In genomic region chr22:28442951-28443876, GRCh38 we compare ENCODE assay signal across 8 cellular contexts.
DNase-seq lines count a peak whose midpoint lies in the region; ATAC-seq and TF ChIP-seq lines count a peak whose summit lies in the region.

No MANE protein-coding gene starts in this region.

- peak overlapping the region; percentile 11 for H3K27ac Mint-ChIP-seq in activated CD8-positive, alpha-beta memory T cell treated with anti-CD3 and anti-CD28 coated beads, Interleukin-2, amount 10 ng/mL, durations not matched to agents 7 days and 5 days

- H3K4me3 Mint-ChIP-seq in activated CD8-positive, alpha-beta memory T cell treated with anti-CD3 and anti-CD28 coated beads, Interleukin-2, amount 10 ng/mL, durations not matched to agents 7 days and 5 days = peak overlapping the region; percentile 55

- H3K4me3 ChIP-seq in BLaER1 (peak overlapping the region; percentile 64), esophagus squamous epithelium (peak overlapping the region; percentile 35 to 70 (median 54)), mesendoderm (ENCODE audit: low read length) (peak overlapping the region; percentile 62), subcutaneous abdominal adipose tissue (ENCODE audit: low read depth in 1 of 5, low read length in 5 of 5) (peak overlapping the region; percentile 69 to 96 (median 85))

- H3K36me3 Mint-ChIP-seq in activated CD8-positive, alpha-beta memory T cell treated with anti-CD3 and anti-CD28 coated beads, Interleukin-2, amount 10 ng/mL, durations not matched to agents 7 days and 5 days = no peaks in the 10 kb centered on the region

- H4K5ac ChIP-seq in mesendoderm (ENCODE audit: low read length) = no peak overlapping the region

- H3K4ac ChIP-seq in mesendoderm (ENCODE audit: low read depth, low read length) = peak overlapping the region; percentile 72

- H3K27ac ChIP-seq in BLaER1 (peak overlapping the region; percentile 55), esophagus squamous epithelium (peak overlapping the region; percentile 63 to 85 (median 84)), mesendoderm (ENCODE audit: low read depth, low read length) (peak overlapping the region; percentile 6), subcutaneous abdominal adipose tissue (ENCODE audit: low read depth, low read length) (peak overlapping the region; percentile 90)

- DNase-seq in KBM-7 (peak; percentile 77), esophagus squamous epithelium (lab: John Stamatoyannopoulos, UW) (no peak), mesendoderm (peak; percentile 91), NCI-H2171 (lab: John Stamatoyannopoulos, UW) (no peak)
- no peak for DNase-seq in activated CD8-positive, alpha-beta memory T cell treated with anti-CD3 and anti-CD28 coated beads, Interleukin-2, amount 10 ng/mL, durations not matched to agents 7 days and 5 days

- no peak overlapping the region for H4K8ac ChIP-seq in mesendoderm (ENCODE audit: low read depth, low read length)

- peaks cover 26% of the 10 kb centered on the region for H3K4me1 ChIP-seq in BLaER1
- peaks cover 4 to 63% (median 6%) of the 10 kb centered on the region in 3 donors for H3K4me1 ChIP-seq in esophagus squamous epithelium
- H3K4me1 ChIP-seq in mesendoderm (ENCODE audit: control insufficient read depth, low read depth, low read length) = no peaks in the 10 kb centered on the region
- H3K4me1 ChIP-seq in subcutaneous abdominal adipose tissue (ENCODE audit: control insufficient read depth in 5 of 5, insufficient read depth in 5 of 5, low read length in 5 of 5) = peaks cover 0 to 41% (median 34%) of the 10 kb centered on the region in 5 donors

- no peaks in the 10 kb centered on the region for H3K79me1 ChIP-seq in mesendoderm (ENCODE audit: low read length)

- in situ Hi-C loops in KBM-7 (cut with MboI; ENCODE audit: low pct_unique_long_range_greater_than_20kb, low sequenced_read_pairs) = no loop called here

- peak overlapping the region; percentile 35 for H3K18ac ChIP-seq in mesendoderm (ENCODE audit: low read length)

- no peaks in the 10 kb centered on the region for H3K9me3 ChIP-seq in BLaER1
- H3K9me3 ChIP-seq in esophagus squamous epithelium = no peaks in the 10 kb centered on the region
- H3K9me3 ChIP-seq in subcutaneous abdominal adipose tissue (ENCODE audit: control insufficient read depth in 5 of 5, low read length in 5 of 5) = no peaks in the 10 kb centered on the region

- H3K9ac ChIP-seq in BLaER1 = peak overlapping the region; percentile 66
- peak overlapping the region; percentile 78 for H3K9ac ChIP-seq in mesendoderm (ENCODE audit: low read length)
- H3K9ac ChIP-seq in subcutaneous abdominal adipose tissue (ENCODE audit: low read length in 5 of 5) = peak overlapping the region; percentile 66 to 88 (median 85)

- peak overlapping the region; percentile 70 for H3K56ac ChIP-seq in mesendoderm (ENCODE audit: low read length)

- no peaks in the 10 kb centered on the region for H3K79me2 ChIP-seq in mesendoderm (ENCODE audit: control insufficient read depth, insufficient read depth, low read length)

- no peak overlapping the region for H2BK15ac ChIP-seq in mesendoderm (replicated peaks; ENCODE audit: low read depth)

- TF ChIP-seq CTCF in esophagus squamous epithelium (IDR thresholded peaks at IDR 0.05) = no peak

- peak overlapping the region; percentile 27 for H2BK5ac ChIP-seq in mesendoderm (ENCODE audit: low read length)

- no peaks in the 10 kb centered on the region for H4K20me1 ChIP-seq in BLaER1

- CTCF ChIA-PET in activated CD8-positive, alpha-beta memory T cell treated with anti-CD3 and anti-CD28 coated beads, Interleukin-2, amount 10 ng/mL, durations not matched to agents 7 days and 5 days (lab: Charles Lee) = interaction anchor here (0.6 to 3.4 kb wide), 8 partner anchors 11 to 422 kb away, joined by 3 to 12 read pairs (median 4); no protein-coding TSS in a partner anchor

- peak in 1 of 4 donors; percentile 44 for TF ChIP-seq POLR2A in esophagus squamous epithelium (IDR thresholded peaks at IDR 0.05)

- H3K36me3 ChIP-seq in BLaER1 = no peaks in the 10 kb centered on the region
- no peaks in the 10 kb centered on the region for H3K36me3 ChIP-seq in esophagus squamous epithelium
- no peaks in the 10 kb centered on the region for H3K36me3 ChIP-seq in mesendoderm (ENCODE audit: control insufficient read depth, insufficient read depth, low read length)
- no peaks in the 10 kb centered on the region for H3K36me3 ChIP-seq in subcutaneous abdominal adipose tissue (ENCODE audit: control insufficient read depth in 5 of 5, insufficient read depth in 5 of 5, low read length in 5 of 5)

- no peaks in the 10 kb centered on the region for H3K9me3 Mint-ChIP-seq in activated CD8-positive, alpha-beta memory T cell treated with anti-CD3 and anti-CD28 coated beads, Interleukin-2, amount 10 ng/mL, durations not matched to agents 7 days and 5 days (ENCODE audit: low read depth)

- H3K4me1 Mint-ChIP-seq in activated CD8-positive, alpha-beta memory T cell treated with anti-CD3 and anti-CD28 coated beads, Interleukin-2, amount 10 ng/mL, durations not matched to agents 7 days and 5 days = peaks cover 10% of the 10 kb centered on the region

- H2BK120ac ChIP-seq in mesendoderm (ENCODE audit: low read depth, low read length) = no peak overlapping the region

- intact Hi-C loops in esophagus squamous epithelium (cut with DNase I) = no loop called here

- ATAC-seq in activated CD8-positive, alpha-beta memory T cell treated with anti-CD3 and anti-CD28 coated beads, Interleukin-2, amount 10 ng/mL, durations not matched to agents 7 days and 5 days = no peak
- ATAC-seq in HG03432 (IDR thresholded peaks at IDR 0.05; ENCODE audit: unreplicated experiment) = no peak

- no peaks in the 10 kb centered on the region for H3K27me3 ChIP-seq in BLaER1
- no peaks in the 10 kb centered on the region for H3K27me3 ChIP-seq in esophagus squamous epithelium
- no peaks in the 10 kb centered on the region for H3K27me3 ChIP-seq in mesendoderm (ENCODE audit: insufficient read depth, low read length, poor library complexity)
- no peaks in the 10 kb centered on the region for H3K27me3 ChIP-seq in subcutaneous abdominal adipose tissue (ENCODE audit: control insufficient read depth in 5 of 5, insufficient read depth in 4 of 5, low read length in 5 of 5)

- H3K4me2 ChIP-seq in BLaER1 = peak overlapping the region; percentile 95
- peak overlapping the region; percentile 45 for H3K4me2 ChIP-seq in mesendoderm (ENCODE audit: low read length)

- peaks cover 63% of the 10 kb centered on the region for H3K27me3 Mint-ChIP-seq in activated CD8-positive, alpha-beta memory T cell treated with anti-CD3 and anti-CD28 coated beads, Interleukin-2, amount 10 ng/mL, durations not matched to agents 7 days and 5 days

- H3K23ac ChIP-seq in mesendoderm (ENCODE audit: low read length) = no peak overlapping the region

- WGBS in esophagus squamous epithelium, 2 donors = 1 to 7% methylated on average over 9 to 17 of the region's 26 CpGs
- WGBS in mesendoderm (ENCODE audit: extremely low coverage, insufficient coverage, low lambda C conversion rate) = no CpG with 5 or more reads among the region's 26 CpGs

- H2AK5ac ChIP-seq in mesendoderm (ENCODE audit: low read length) = no peak overlapping the region

Comparison
In these comparisons a context has a peak if more than half of its experiments do, and no peak if none do; other contexts are left out.
1. H3K27ac ChIP-seq: peak in every context shown above with its lines; median percentile 90 in subcutaneous abdominal adipose tissue; 84 in esophagus squamous epithelium; 55 in BLaER1; 6 in mesendoderm.
2. DNase-seq: peak in KBM-7 (single experiment) and mesendoderm (single experiment); none in activated CD8-positive, alpha-beta memory T cell treated with anti-CD3 and anti-CD28 coated beads, Interleukin-2, amount 10 ng/mL, durations not matched to agents 7 days and 5 days (single experiment), esophagus squamous epithelium (single experiment) and NCI-H2171 (single experiment).
3. Peak in every context shown above with its lines, with median percentiles within 50 percentile points of each other: H3K4me3 ChIP-seq and H3K9ac ChIP-seq.